1 cellular context compared by ENCODE assay signal in genomic region chr12:120903382-120903817, GRCh38.
TF ChIP-seq lines count a peak whose summit lies in the region.

No MANE protein-coding gene starts in this region.

TF ChIP-seq in HepG2, 621 proteins besides CTCF, POLR2A, EP300 and RAD21 (continued from another document and continues in another):
- no peak for TF ChIP-seq DZIP1 (CRISPR knock-in tag; IDR thresholded peaks at IDR 0.05)
- no peak for TF ChIP-seq ZFP1 (CRISPR knock-in tag; IDR thresholded peaks at IDR 0.05)
- TF ChIP-seq, protein P1, sequence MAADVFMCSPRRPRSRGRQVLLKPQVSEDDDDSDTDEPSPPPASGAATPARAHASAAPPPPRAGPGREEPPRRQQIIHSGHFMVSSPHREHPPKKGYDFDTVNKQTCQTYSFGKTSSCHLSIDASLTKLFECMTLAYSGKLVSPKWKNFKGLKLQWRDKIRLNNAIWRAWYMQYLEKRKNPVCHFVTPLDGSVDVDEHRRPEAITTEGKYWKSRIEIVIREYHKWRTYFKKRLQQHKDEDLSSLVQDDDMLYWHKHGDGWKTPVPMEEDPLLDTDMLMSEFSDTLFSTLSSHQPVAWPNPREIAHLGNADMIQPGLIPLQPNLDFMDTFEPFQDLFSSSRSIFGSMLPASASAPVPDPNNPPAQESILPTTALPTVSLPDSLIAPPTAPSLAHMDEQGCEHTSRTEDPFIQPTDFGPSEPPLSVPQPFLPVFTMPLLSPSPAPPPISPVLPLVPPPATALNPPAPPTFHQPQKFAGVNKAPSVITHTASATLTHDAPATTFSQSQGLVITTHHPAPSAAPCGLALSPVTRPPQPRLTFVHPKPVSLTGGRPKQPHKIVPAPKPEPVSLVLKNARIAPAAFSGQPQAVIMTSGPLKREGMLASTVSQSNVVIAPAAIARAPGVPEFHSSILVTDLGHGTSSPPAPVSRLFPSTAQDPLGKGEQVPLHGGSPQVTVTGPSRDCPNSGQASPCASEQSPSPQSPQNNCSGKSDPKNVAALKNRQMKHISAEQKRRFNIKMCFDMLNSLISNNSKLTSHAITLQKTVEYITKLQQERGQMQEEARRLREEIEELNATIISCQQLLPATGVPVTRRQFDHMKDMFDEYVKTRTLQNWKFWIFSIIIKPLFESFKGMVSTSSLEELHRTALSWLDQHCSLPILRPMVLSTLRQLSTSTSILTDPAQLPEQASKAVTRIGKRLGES (CRISPR knock-in tag; IDR thresholded peaks at IDR 0.05; ENCODE audit: borderline replicate concordance) = no peak
- 0 out of 2 replicates have a peak, but pooled peaks have one; percentile 37 for TF ChIP-seq SNAI1 (CRISPR knock-in tag; IDR thresholded peaks at IDR 0.05; ENCODE audit: borderline replicate concordance)
- TF ChIP-seq ZNF775 (CRISPR knock-in tag; IDR thresholded peaks at IDR 0.05; ENCODE audit: borderline replicate concordance) = no peak
- no peak for TF ChIP-seq BRD4 (CRISPR knock-in tag; IDR thresholded peaks at IDR 0.05)
- TF ChIP-seq ZFP36L1 (CRISPR knock-in tag; IDR thresholded peaks at IDR 0.05) = no peak
- TF ChIP-seq HOXA3 (CRISPR knock-in tag; IDR thresholded peaks at IDR 0.05) = no peak; the same call in 1 of the 2 replicates
- TF ChIP-seq ZBTB44 (CRISPR knock-in tag; IDR thresholded peaks at IDR 0.05) = no peak
- no peak for TF ChIP-seq IKZF4 (CRISPR knock-in tag; IDR thresholded peaks at IDR 0.05; ENCODE audit: borderline replicate concordance, low read depth, not compliant biosample characterization)
- TF ChIP-seq MBNL3 (CRISPR knock-in tag; conservative IDR thresholded peaks at IDR 0.05) = no peak
- TF ChIP-seq DPF2 (CRISPR knock-in tag; IDR thresholded peaks at IDR 0.05; ENCODE audit: borderline replicate concordance, low read depth) = no peak
- TF ChIP-seq ZNF879 (CRISPR knock-in tag; IDR thresholded peaks at IDR 0.05) = no peak
- no peak for TF ChIP-seq ZNF264 (CRISPR knock-in tag; IDR thresholded peaks at IDR 0.05)
- TF ChIP-seq TBX3 (IDR thresholded peaks at IDR 0.05; ENCODE audit: borderline replicate concordance) = no peak
- TF ChIP-seq NFE2L2 (IDR thresholded peaks at IDR 0.05; ENCODE audit: low read length) = no peak
- TF ChIP-seq ZBTB3 (CRISPR knock-in tag; IDR thresholded peaks at IDR 0.05; ENCODE audit: borderline replicate concordance, low read depth) = no peak
- no peak for TF ChIP-seq ZNF549 (CRISPR knock-in tag; IDR thresholded peaks at IDR 0.05)
- no peak for TF ChIP-seq KAT8 (CRISPR knock-in tag; IDR thresholded peaks at IDR 0.05)
- TF ChIP-seq, protein P2, sequence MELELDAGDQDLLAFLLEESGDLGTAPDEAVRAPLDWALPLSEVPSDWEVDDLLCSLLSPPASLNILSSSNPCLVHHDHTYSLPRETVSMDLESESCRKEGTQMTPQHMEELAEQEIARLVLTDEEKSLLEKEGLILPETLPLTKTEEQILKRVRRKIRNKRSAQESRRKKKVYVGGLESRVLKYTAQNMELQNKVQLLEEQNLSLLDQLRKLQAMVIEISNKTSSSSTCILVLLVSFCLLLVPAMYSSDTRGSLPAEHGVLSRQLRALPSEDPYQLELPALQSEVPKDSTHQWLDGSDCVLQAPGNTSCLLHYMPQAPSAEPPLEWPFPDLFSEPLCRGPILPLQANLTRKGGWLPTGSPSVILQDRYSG (CRISPR knock-in tag; IDR thresholded peaks at IDR 0.05) = no peak
- TF ChIP-seq ZNF234 (CRISPR knock-in tag; conservative IDR thresholded peaks at IDR 0.05) = no peak
- TF ChIP-seq KDM3A (CRISPR knock-in tag; IDR thresholded peaks at IDR 0.05; ENCODE audit: low read depth) = no peak
- TF ChIP-seq, protein P3, sequence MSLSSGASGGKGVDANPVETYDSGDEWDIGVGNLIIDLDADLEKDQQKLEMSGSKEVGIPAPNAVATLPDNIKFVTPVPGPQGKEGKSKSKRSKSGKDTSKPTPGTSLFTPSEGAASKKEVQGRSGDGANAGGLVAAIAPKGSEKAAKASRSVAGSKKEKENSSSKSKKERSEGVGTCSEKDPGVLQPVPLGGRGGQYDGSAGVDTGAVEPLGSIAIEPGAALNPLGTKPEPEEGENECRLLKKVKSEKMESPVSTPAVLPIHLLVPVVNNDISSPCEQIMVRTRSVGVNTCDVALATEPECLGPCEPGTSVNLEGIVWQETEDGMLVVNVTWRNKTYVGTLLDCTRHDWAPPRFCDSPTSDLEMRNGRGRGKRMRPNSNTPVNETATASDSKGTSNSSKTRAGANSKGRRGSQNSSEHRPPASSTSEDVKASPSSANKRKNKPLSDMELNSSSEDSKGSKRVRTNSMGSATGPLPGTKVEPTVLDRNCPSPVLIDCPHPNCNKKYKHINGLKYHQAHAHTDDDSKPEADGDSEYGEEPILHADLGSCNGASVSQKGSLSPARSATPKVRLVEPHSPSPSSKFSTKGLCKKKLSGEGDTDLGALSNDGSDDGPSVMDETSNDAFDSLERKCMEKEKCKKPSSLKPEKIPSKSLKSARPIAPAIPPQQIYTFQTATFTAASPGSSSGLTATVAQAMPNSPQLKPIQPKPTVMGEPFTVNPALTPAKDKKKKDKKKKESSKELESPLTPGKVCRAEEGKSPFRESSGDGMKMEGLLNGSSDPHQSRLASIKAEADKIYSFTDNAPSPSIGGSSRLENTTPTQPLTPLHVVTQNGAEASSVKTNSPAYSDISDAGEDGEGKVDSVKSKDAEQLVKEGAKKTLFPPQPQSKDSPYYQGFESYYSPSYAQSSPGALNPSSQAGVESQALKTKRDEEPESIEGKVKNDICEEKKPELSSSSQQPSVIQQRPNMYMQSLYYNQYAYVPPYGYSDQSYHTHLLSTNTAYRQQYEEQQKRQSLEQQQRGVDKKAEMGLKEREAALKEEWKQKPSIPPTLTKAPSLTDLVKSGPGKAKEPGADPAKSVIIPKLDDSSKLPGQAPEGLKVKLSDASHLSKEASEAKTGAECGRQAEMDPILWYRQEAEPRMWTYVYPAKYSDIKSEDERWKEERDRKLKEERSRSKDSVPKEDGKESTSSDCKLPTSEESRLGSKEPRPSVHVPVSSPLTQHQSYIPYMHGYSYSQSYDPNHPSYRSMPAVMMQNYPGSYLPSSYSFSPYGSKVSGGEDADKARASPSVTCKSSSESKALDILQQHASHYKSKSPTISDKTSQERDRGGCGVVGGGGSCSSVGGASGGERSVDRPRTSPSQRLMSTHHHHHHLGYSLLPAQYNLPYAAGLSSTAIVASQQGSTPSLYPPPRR (CRISPR knock-in tag; IDR thresholded peaks at IDR 0.05; ENCODE audit: borderline replicate concordance) = no peak
- no peak for TF ChIP-seq KDM5A (IDR thresholded peaks at IDR 0.05; ENCODE audit: borderline replicate concordance, low read length)
- TF ChIP-seq, protein P4, sequence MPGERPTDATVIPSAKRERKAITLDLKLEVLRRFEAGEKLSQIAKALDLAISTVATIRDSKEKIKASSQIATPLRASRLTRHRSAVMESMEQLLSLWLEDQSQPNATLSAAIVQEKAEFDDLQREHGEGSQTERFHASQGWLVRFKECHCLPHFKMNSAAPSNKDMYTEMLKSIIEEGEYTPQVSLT (CRISPR knock-in tag; IDR thresholded peaks at IDR 0.05; ENCODE audit: borderline replicate concordance, low read depth) = no peak
- TF ChIP-seq, protein P5, sequence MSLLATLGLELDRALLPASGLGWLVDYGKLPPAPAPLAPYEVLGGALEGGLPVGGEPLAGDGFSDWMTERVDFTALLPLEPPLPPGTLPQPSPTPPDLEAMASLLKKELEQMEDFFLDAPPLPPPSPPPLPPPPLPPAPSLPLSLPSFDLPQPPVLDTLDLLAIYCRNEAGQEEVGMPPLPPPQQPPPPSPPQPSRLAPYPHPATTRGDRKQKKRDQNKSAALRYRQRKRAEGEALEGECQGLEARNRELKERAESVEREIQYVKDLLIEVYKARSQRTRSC (CRISPR knock-in tag; IDR thresholded peaks at IDR 0.05; ENCODE audit: low read depth) = no peak
- TF ChIP-seq SIN3A (IDR thresholded peaks at IDR 0.05; ENCODE audit: borderline replicate concordance, low read depth, low read length) = peak; percentile 43; the same call in 1 of the 2 replicates
- TF ChIP-seq, protein P6, sequence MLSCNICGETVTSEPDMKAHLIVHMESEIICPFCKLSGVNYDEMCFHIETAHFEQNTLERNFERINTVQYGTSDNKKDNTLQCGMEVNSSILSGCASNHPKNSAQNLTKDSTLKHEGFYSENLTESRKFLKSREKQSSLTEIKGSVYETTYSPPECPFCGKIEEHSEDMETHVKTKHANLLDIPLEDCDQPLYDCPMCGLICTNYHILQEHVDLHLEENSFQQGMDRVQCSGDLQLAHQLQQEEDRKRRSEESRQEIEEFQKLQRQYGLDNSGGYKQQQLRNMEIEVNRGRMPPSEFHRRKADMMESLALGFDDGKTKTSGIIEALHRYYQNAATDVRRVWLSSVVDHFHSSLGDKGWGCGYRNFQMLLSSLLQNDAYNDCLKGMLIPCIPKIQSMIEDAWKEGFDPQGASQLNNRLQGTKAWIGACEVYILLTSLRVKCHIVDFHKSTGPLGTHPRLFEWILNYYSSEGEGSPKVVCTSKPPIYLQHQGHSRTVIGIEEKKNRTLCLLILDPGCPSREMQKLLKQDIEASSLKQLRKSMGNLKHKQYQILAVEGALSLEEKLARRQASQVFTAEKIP (CRISPR knock-in tag; IDR thresholded peaks at IDR 0.05; ENCODE audit: borderline replicate concordance) = no peak
- TF ChIP-seq ZFY (CRISPR knock-in tag; IDR thresholded peaks at IDR 0.05) = no peak
- no peak for TF ChIP-seq ZNF749 (CRISPR knock-in tag; IDR thresholded peaks at IDR 0.05; ENCODE audit: borderline replicate concordance)
- TF ChIP-seq NFE2L1 (CRISPR knock-in tag; IDR thresholded peaks at IDR 0.05; ENCODE audit: borderline replicate concordance) = no peak
- TF ChIP-seq CENPT (CRISPR knock-in tag; IDR thresholded peaks at IDR 0.05; ENCODE audit: low read depth) = no peak
- no peak for TF ChIP-seq HES4 (CRISPR knock-in tag; IDR thresholded peaks at IDR 0.05; ENCODE audit: borderline replicate concordance)
- peak; percentile 47; the same call in 1 of the 2 replicates for TF ChIP-seq ZFX (CRISPR knock-in tag; IDR thresholded peaks at IDR 0.05; ENCODE audit: low read depth)
- TF ChIP-seq ZNF740 (CRISPR knock-in tag; IDR thresholded peaks at IDR 0.05) = peak; percentile 83
- no peak; the same call in 1 of the 2 replicates for TF ChIP-seq TFDP2 (CRISPR knock-in tag; IDR thresholded peaks at IDR 0.05)
- TF ChIP-seq MAZ (IDR thresholded peaks at IDR 0.05; ENCODE audit: borderline replicate concordance, low read depth, low read length) = 0 out of 2 replicates have a peak, but pooled peaks have one; percentile 10
- TF ChIP-seq MAZ (CRISPR knock-in tag; IDR thresholded peaks at IDR 0.05; ENCODE audit: low read depth) = peak; percentile 32; the same call in 1 of the 2 replicates
- no peak for TF ChIP-seq ZNF431 (CRISPR knock-in tag; IDR thresholded peaks at IDR 0.05; ENCODE audit: borderline replicate concordance, low read depth)
- TF ChIP-seq ZNF724P (CRISPR knock-in tag; IDR thresholded peaks at IDR 0.05; ENCODE audit: borderline replicate concordance) = no peak
- TF ChIP-seq SP5 (CRISPR knock-in tag; IDR thresholded peaks at IDR 0.05; ENCODE audit: borderline replicate concordance, low read depth) = peak; percentile 71
- TF ChIP-seq MIER3 (CRISPR knock-in tag; IDR thresholded peaks at IDR 0.05; ENCODE audit: borderline replicate concordance) = no peak
- no peak for TF ChIP-seq XRCC5 (optimal IDR thresholded peaks at IDR 0.05; ENCODE audit: low read length)
- TF ChIP-seq HOXA9 (CRISPR knock-in tag; IDR thresholded peaks at IDR 0.05; ENCODE audit: borderline replicate concordance) = no peak
- TF ChIP-seq SRY (CRISPR knock-in tag; IDR thresholded peaks at IDR 0.05) = no peak
- TF ChIP-seq ZNF253 (CRISPR knock-in tag; IDR thresholded peaks at IDR 0.05; ENCODE audit: borderline replicate concordance) = no peak
- TF ChIP-seq, protein P7, sequence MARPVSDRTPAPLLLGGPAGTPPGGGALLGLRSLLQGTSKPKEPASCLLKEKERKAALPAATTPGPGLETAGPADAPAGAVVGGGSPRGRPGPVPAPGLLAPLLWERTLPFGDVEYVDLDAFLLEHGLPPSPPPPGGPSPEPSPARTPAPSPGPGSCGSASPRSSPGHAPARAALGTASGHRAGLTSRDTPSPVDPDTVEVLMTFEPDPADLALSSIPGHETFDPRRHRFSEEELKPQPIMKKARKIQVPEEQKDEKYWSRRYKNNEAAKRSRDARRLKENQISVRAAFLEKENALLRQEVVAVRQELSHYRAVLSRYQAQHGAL (CRISPR knock-in tag; IDR thresholded peaks at IDR 0.05; ENCODE audit: not compliant biosample characterization) = no peak
- TF ChIP-seq ZNF20 (CRISPR knock-in tag; IDR thresholded peaks at IDR 0.05) = no peak
